In genomic region chr6:98039876-98040605, GRCh38 we compare ENCODE assay signal across 13 cellular contexts.
DNase-seq lines count a peak whose midpoint lies in the region; ATAC-seq and TF ChIP-seq lines count a peak whose summit lies in the region.
"Had no signal": no experiment of that assay in that cellular context is flagged by ENCODE, and none has a peak within 500 bp of the region (broad histone marks: within the 10 kb centered on the region; RNA-seq: fewer than 3 reads in every experiment).

No MANE protein-coding gene starts in this region.

- DNase-seq in heart left ventricle (no peak), Right ventricle myocardium superior (no peak), OCI-M1 (lab: John Stamatoyannopoulos, UW) (peak; percentile 64), globus pallidus (ENCODE audit: low spot score) (peak; percentile 62), coronary artery (ENCODE audit: low spot score) (no peak), SIG-M5 (lab: John Stamatoyannopoulos, UW) (no peak)
- no peak for DNase-seq in activated naive CD8-positive, alpha-beta T cell treated with anti-CD3 and anti-CD28 coated beads for 36 hours
- DNase-seq: activated CD4-positive, alpha-beta T cell treated with anti-CD3 and anti-CD28 coated beads, Interleukin-2, amount 50 U/mL, for 4 hours; kidney glomerular epithelial cell; NK-92 treated with Interleukin-12 subunit alpha and Interleukin-12 subunit beta, amount 100 ng/mL, for 24 hours had no signal

- TF ChIP-seq CTCF in heart left ventricle (IDR thresholded peaks at IDR 0.05) (peak in 7 of 12 donors; percentile 10 to 48 (median 36)), coronary artery (IDR thresholded peaks at IDR 0.05) (no peak)

- no peaks in the 10 kb centered on the region for H3K36me3 Mint-ChIP-seq in activated naive CD8-positive, alpha-beta T cell treated with anti-CD3 and anti-CD28 coated beads for 36 hours

- ATAC-seq in heart left ventricle = no peak
- ATAC-seq in Right ventricle myocardium superior (ENCODE audit: poor library complexity) = no peak
- ATAC-seq in HG02571 (IDR thresholded peaks at IDR 0.05; ENCODE audit: unreplicated experiment) = no peak

- H3K27ac ChIP-seq in heart left ventricle = no peak overlapping the region
- no peak overlapping the region for H3K27ac ChIP-seq in coronary artery
- H3K27ac ChIP-seq: suprapubic skin had no signal

- peaks cover 0 to 12% (median 0%) of the 10 kb centered on the region in 9 donors for H3K27me3 ChIP-seq in heart left ventricle

- H3K4me3 ChIP-seq in heart left ventricle (no peak overlapping the region), coronary artery (no peak overlapping the region)
- H3K4me3 ChIP-seq: suprapubic skin had no signal

- H3K4me1 ChIP-seq in heart left ventricle = no peaks in the 10 kb centered on the region
- H3K4me1 ChIP-seq: suprapubic skin had no signal

- no peaks in the 10 kb centered on the region for H3K27me3 Mint-ChIP-seq in activated naive CD8-positive, alpha-beta T cell treated with anti-CD3 and anti-CD28 coated beads for 36 hours
- H3K27me3 Mint-ChIP-seq: central memory CD8-positive, alpha-beta T cell had no signal

- TF ChIP-seq POLR2A in heart left ventricle (IDR thresholded peaks at IDR 0.05) = no peak

- no peak overlapping the region for H3K27ac Mint-ChIP-seq in activated naive CD8-positive, alpha-beta T cell treated with anti-CD3 and anti-CD28 coated beads for 36 hours

- no peaks in the 10 kb centered on the region for H3K36me3 ChIP-seq in heart left ventricle
- H3K36me3 ChIP-seq: suprapubic skin had no signal

- no peaks in the 10 kb centered on the region for H3K9me3 Mint-ChIP-seq in activated naive CD8-positive, alpha-beta T cell treated with anti-CD3 and anti-CD28 coated beads for 36 hours
- H3K9me3 Mint-ChIP-seq: central memory CD8-positive, alpha-beta T cell had no signal

- WGBS in heart left ventricle, 4 donors = 26 to 29% (median 28%) methylated on average over 3 of the region's 3 CpGs

- H3K4me3 Mint-ChIP-seq in activated naive CD8-positive, alpha-beta T cell treated with anti-CD3 and anti-CD28 coated beads for 36 hours = no peak overlapping the region
- H3K4me3 Mint-ChIP-seq: central memory CD8-positive, alpha-beta T cell had no signal

- no peaks in the 10 kb centered on the region for H3K4me1 Mint-ChIP-seq in activated naive CD8-positive, alpha-beta T cell treated with anti-CD3 and anti-CD28 coated beads for 36 hours
- H3K4me1 Mint-ChIP-seq: central memory CD8-positive, alpha-beta T cell had no signal

- no peaks in the 10 kb centered on the region for H3K9me3 ChIP-seq in heart left ventricle
- H3K9me3 ChIP-seq: suprapubic skin had no signal

- intact Hi-C loops in heart left ventricle (cut with DNase I) (loop anchor here in 5 of 10 donors (2.0 to 10.0 kb wide), 5 partner anchors 455 to 545 kb away; no protein-coding TSS in a partner anchor), Right ventricle myocardium superior (cut with DNase I) (no loop called here)

Comparison
In these comparisons a context has a peak if more than half of its experiments do, and no peak if none do; other contexts are left out.
1. DNase-seq: peak in OCI-M1 (single experiment) and globus pallidus (single experiment); none in heart left ventricle (0 of 5), Right ventricle myocardium superior (single experiment), coronary artery (single experiment), activated naive CD8-positive, alpha-beta T cell treated with anti-CD3 and anti-CD28 coated beads for 36 hours (single experiment) and SIG-M5 (single experiment).